Comparison of ENCODE assay signal across 13 cellular contexts in the genomic region with DNA sequence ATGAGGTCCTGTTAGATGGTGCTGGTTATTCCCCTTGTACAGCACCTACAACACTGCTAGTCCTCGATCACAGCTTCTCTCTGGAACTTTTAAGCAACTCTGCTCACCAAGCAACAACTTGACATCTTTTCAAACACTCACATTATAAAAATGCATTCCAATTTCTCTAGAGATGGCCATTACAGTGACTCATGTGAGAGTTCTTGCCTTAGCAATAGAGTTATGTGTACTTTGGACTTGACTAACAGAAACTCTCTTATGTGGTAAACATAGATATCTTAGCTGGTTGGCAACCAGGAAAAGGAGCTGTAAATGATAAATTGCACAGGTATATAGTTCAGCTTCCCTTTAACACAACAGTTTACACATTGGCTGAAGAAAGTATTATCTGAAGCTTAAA.
A peak's percentile ranks its signal among the peaks of the same experiment; 100 is the strongest.
DNase-seq lines count a peak whose midpoint lies in the region; ATAC-seq lines count a peak whose summit lies in the region.
"Had no signal": no experiment of that assay in that cellular context is flagged by ENCODE, and none has a peak within 500 bp of the region (broad histone marks: within the 10 kb centered on the region; RNA-seq: fewer than 3 reads in every experiment).

No MANE protein-coding gene starts in this region.

- no peaks in the 10 kb centered on the region for H3K27me3 Mint-ChIP-seq in activated naive CD8-positive, alpha-beta T cell treated with anti-CD3 and anti-CD28 coated beads, Interleukin-2, amount 50 U/mL, for 24 hours

- no peak overlapping the region for H3K27ac Mint-ChIP-seq in activated naive CD8-positive, alpha-beta T cell treated with anti-CD3 and anti-CD28 coated beads, Interleukin-2, amount 50 U/mL, for 24 hours
- H3K27ac Mint-ChIP-seq: mesothelial cell of epicardium; T-helper 2 cell treated with Interferon-gamma antibody and Interleukin-4, amounts not matched to agents 5 μg/mL and 100 μg/mL, for 36 hours had no signal

- DNase-seq in LoVo (ENCODE audit: low spot score) (peak; percentile 87), fibroblast of gingiva (ENCODE audit: low read depth) (peak; percentile 64), skeletal muscle cell (ENCODE audit: low read depth) (peak; percentile 83), medulla oblongata (ENCODE audit: extremely low spot score) (no peak), NCI-H2227 (lab: John Stamatoyannopoulos, UW; ENCODE audit: unreplicated experiment) (no peak), NCI-H2029 (lab: John Stamatoyannopoulos, UW) (no peak)
- no peak for DNase-seq in activated naive CD8-positive, alpha-beta T cell treated with anti-CD3 and anti-CD28 coated beads, Interleukin-2, amount 50 U/mL, for 24 hours
- DNase-seq: activated T-cell treated with anti-CD3 and anti-CD28 coated beads, Interleukin-2, amount 50 U/mL, for 4 hours; NCI-H2227 treated with DMSO at 0.1 percent for 48 hours; stimulated activated CD4-positive, alpha-beta T cell treated with anti-CD3 and anti-CD28 coated beads, Interleukin-4, amount 100 ng/mL, for 4 hours had no signal

- no peaks in the 10 kb centered on the region for H3K4me1 Mint-ChIP-seq in activated naive CD8-positive, alpha-beta T cell treated with anti-CD3 and anti-CD28 coated beads, Interleukin-2, amount 50 U/mL, for 24 hours
- H3K4me1 Mint-ChIP-seq: mesothelial cell of epicardium had no signal

- no peak overlapping the region for H3K4me3 ChIP-seq in skeletal muscle cell (ENCODE audit: low read depth, low read length)

- no peaks in the 10 kb centered on the region for H3K36me3 Mint-ChIP-seq in activated naive CD8-positive, alpha-beta T cell treated with anti-CD3 and anti-CD28 coated beads, Interleukin-2, amount 50 U/mL, for 24 hours (ENCODE audit: low read depth)
- H3K36me3 Mint-ChIP-seq: mesothelial cell of epicardium had no signal

- no peak overlapping the region for H3K4me3 Mint-ChIP-seq in activated naive CD8-positive, alpha-beta T cell treated with anti-CD3 and anti-CD28 coated beads, Interleukin-2, amount 50 U/mL, for 24 hours
- H3K4me3 Mint-ChIP-seq: activated T-cell treated with anti-CD3 and anti-CD28 coated beads, Interleukin-2, amount 50 U/mL, for 4 hours; mesothelial cell of epicardium; T-helper 2 cell treated with Interferon-gamma antibody and Interleukin-4, amounts not matched to agents 5 μg/mL and 100 μg/mL, for 36 hours had no signal

- peak; percentile 44 for ATAC-seq in GM18502 (IDR thresholded peaks at IDR 0.05; ENCODE audit: poor library complexity, unreplicated experiment)
- ATAC-seq in activated naive CD8-positive, alpha-beta T cell treated with anti-CD3 and anti-CD28 coated beads, Interleukin-2, amount 50 U/mL, for 24 hours, result no peak
- ATAC-seq: activated T-cell treated with anti-CD3 and anti-CD28 coated beads, Interleukin-2, amount 50 U/mL, for 4 hours had no signal

- H3K9me3 Mint-ChIP-seq in activated naive CD8-positive, alpha-beta T cell treated with anti-CD3 and anti-CD28 coated beads, Interleukin-2, amount 50 U/mL, for 24 hours, result peaks cover 5% of the 10 kb centered on the region

Comparison
In these comparisons a context has a peak if more than half of its experiments do, and no peak if none do; other contexts are left out.
1. DNase-seq: peak in LoVo (single experiment), fibroblast of gingiva (single experiment) and skeletal muscle cell (single experiment); none in medulla oblongata (single experiment), activated naive CD8-positive, alpha-beta T cell treated with anti-CD3 and anti-CD28 coated beads, Interleukin-2, amount 50 U/mL, for 24 hours (single experiment), NCI-H2227 (single experiment) and NCI-H2029 (single experiment).